ENCODE assay signal across 10 cellular contexts in genomic region chr12:63862187-63863107, GRCh38. TPM values are rescaled to one million over a fixed set of nuclear protein-coding genes. Genes with fewer than 3 reads are reported as not detected.
DNase-seq lines count a peak whose midpoint lies in the region; ATAC-seq and TF ChIP-seq lines count a peak whose summit lies in the region.
"Had no signal": no experiment of that assay in that cellular context is flagged by ENCODE, and none has a peak within 500 bp of the region (broad histone marks: within the 10 kb centered on the region; RNA-seq: fewer than 3 reads in every experiment).

No MANE protein-coding gene starts in this region.

- intact Hi-C loops in left ventricle myocardium inferior (cut with micrococcal nuclease), result no loop called here
- intact Hi-C loops in activated T-helper 2 cell treated with anti-CD3 and anti-CD28 coated beads, Interferon-gamma antibody, Interleukin-2, Interleukin-4, amounts not matched to agents 10 μg/mL and 5 μg/mL and 100 μg/mL, durations not matched to agents 14 hours and 24 hours and 36 hours (cut with micrococcal nuclease), result no loop called here

- H3K27ac ChIP-seq in GM23338 (ENCODE audit: low read depth) (peak overlapping the region; percentile 2; the same call in 1 of the 2 replicates), SJSA1 (peak overlapping the region; percentile 30; the same call in 1 of the 2 replicates), left ventricle myocardium inferior (replicated peaks) (peak overlapping the region; percentile 18), rectal smooth muscle tissue (ENCODE audit: low read depth, low read length) (no peak overlapping the region)

- no peak overlapping the region for H3K4me3 Mint-ChIP-seq in GM23338
- H3K4me3 Mint-ChIP-seq in activated T-helper 2 cell treated with anti-CD3 and anti-CD28 coated beads, Interferon-gamma antibody, Interleukin-2, Interleukin-4, amounts not matched to agents 10 μg/mL and 5 μg/mL and 100 μg/mL, durations not matched to agents 14 hours and 24 hours and 36 hours (ENCODE audit: low read depth), result no peak overlapping the region

- no peak overlapping the region for H3K4me3 ChIP-seq in GM23338
- no peak overlapping the region for H3K4me3 ChIP-seq in SJSA1
- H3K4me3 ChIP-seq in left ventricle myocardium inferior, result no peak overlapping the region
- peak overlapping the region; percentile 3 for H3K4me3 ChIP-seq in rectal smooth muscle tissue (ENCODE audit: low read length)

- H3K9me2 ChIP-seq in GM23338 (ENCODE audit: insufficient read depth), result no peaks in the 10 kb centered on the region

- H3K4me2 ChIP-seq in GM23338, result peak overlapping the region; percentile 19; the same call in 1 of the 2 replicates

- no peak overlapping the region for H3K9ac ChIP-seq in rectal smooth muscle tissue (ENCODE audit: low read length)

- peak; percentile 45 for ATAC-seq in GM23338
- ATAC-seq in HG03432 (IDR thresholded peaks at IDR 0.05; ENCODE audit: unreplicated experiment), result no peak

- H3K36me3 Mint-ChIP-seq in GM23338 (ENCODE audit: low read depth), result no peaks in the 10 kb centered on the region
- H3K36me3 Mint-ChIP-seq in activated T-helper 2 cell treated with anti-CD3 and anti-CD28 coated beads, Interferon-gamma antibody, Interleukin-2, Interleukin-4, amounts not matched to agents 10 μg/mL and 5 μg/mL and 100 μg/mL, durations not matched to agents 14 hours and 24 hours and 36 hours (ENCODE audit: low read depth), result no peaks in the 10 kb centered on the region

- H3K9me3 Mint-ChIP-seq in GM23338, result no peaks in the 10 kb centered on the region
- no peaks in the 10 kb centered on the region for H3K9me3 Mint-ChIP-seq in activated T-helper 2 cell treated with anti-CD3 and anti-CD28 coated beads, Interferon-gamma antibody, Interleukin-2, Interleukin-4, amounts not matched to agents 10 μg/mL and 5 μg/mL and 100 μg/mL, durations not matched to agents 14 hours and 24 hours and 36 hours
- H3K9me3 Mint-ChIP-seq: brain had no signal

- H3K27me3 ChIP-seq in GM23338 (ENCODE audit: insufficient read depth), result no peaks in the 10 kb centered on the region
- no peaks in the 10 kb centered on the region for H3K27me3 ChIP-seq in SJSA1 (replicated peaks)
- H3K27me3 ChIP-seq in left ventricle myocardium inferior (ENCODE audit: low read depth), result no peaks in the 10 kb centered on the region
- no peaks in the 10 kb centered on the region for H3K27me3 ChIP-seq in rectal smooth muscle tissue (ENCODE audit: control insufficient read depth, insufficient read depth, low read length)

- peaks cover 37% of the 10 kb centered on the region for H3K4me1 ChIP-seq in GM23338 (ENCODE audit: insufficient read depth)
- peaks cover 35% of the 10 kb centered on the region for H3K4me1 ChIP-seq in SJSA1 (replicated peaks)
- H3K4me1 ChIP-seq in left ventricle myocardium inferior, result peaks cover 14% of the 10 kb centered on the region
- no peaks in the 10 kb centered on the region for H3K4me1 ChIP-seq in rectal smooth muscle tissue (ENCODE audit: control insufficient read depth, insufficient read depth, low read length)

- peak overlapping the region; percentile 53 for H3K27ac Mint-ChIP-seq in GM23338
- H3K27ac Mint-ChIP-seq in activated T-helper 2 cell treated with anti-CD3 and anti-CD28 coated beads, Interferon-gamma antibody, Interleukin-2, Interleukin-4, amounts not matched to agents 10 μg/mL and 5 μg/mL and 100 μg/mL, durations not matched to agents 14 hours and 24 hours and 36 hours, result no peak overlapping the region

- no peaks in the 10 kb centered on the region for H4K20me1 ChIP-seq in GM23338 (replicated peaks; ENCODE audit: insufficient read depth)

- H3K9me3 ChIP-seq in SJSA1 (replicated peaks) (no peaks in the 10 kb centered on the region), left ventricle myocardium inferior (replicated peaks) (no peaks in the 10 kb centered on the region)

- H3K4me1 Mint-ChIP-seq in GM23338, result peaks cover 34% of the 10 kb centered on the region
- no peaks in the 10 kb centered on the region for H3K4me1 Mint-ChIP-seq in activated T-helper 2 cell treated with anti-CD3 and anti-CD28 coated beads, Interferon-gamma antibody, Interleukin-2, Interleukin-4, amounts not matched to agents 10 μg/mL and 5 μg/mL and 100 μg/mL, durations not matched to agents 14 hours and 24 hours and 36 hours (ENCODE audit: low read depth)

- H3K27me3 Mint-ChIP-seq in GM23338 (ENCODE audit: insufficient read depth, low read depth, poor library complexity), result peaks cover 2% of the 10 kb centered on the region
- peaks cover 3% of the 10 kb centered on the region for H3K27me3 Mint-ChIP-seq in activated T-helper 2 cell treated with anti-CD3 and anti-CD28 coated beads, Interferon-gamma antibody, Interleukin-2, Interleukin-4, amounts not matched to agents 10 μg/mL and 5 μg/mL and 100 μg/mL, durations not matched to agents 14 hours and 24 hours and 36 hours (ENCODE audit: low read depth)
- H3K27me3 Mint-ChIP-seq: brain had no signal

- H3F3A ChIP-seq in GM23338 (replicated peaks; ENCODE audit: low read depth), result no peaks in the 10 kb centered on the region

- TF ChIP-seq CTCF in GM23338 (conservative IDR thresholded peaks at IDR 0.05; ENCODE audit: low read depth in 2 of 2) (no peak), left ventricle myocardium inferior (IDR thresholded peaks at IDR 0.05; ENCODE audit: borderline replicate concordance) (no peak)

- no peak overlapping the region for H2AFZ ChIP-seq in GM23338

- no peaks in the 10 kb centered on the region for H3K36me3 ChIP-seq in GM23338 (ENCODE audit: insufficient read depth)
- no peaks in the 10 kb centered on the region for H3K36me3 ChIP-seq in SJSA1
- no peaks in the 10 kb centered on the region for H3K36me3 ChIP-seq in left ventricle myocardium inferior
- no peaks in the 10 kb centered on the region for H3K36me3 ChIP-seq in rectal smooth muscle tissue (ENCODE audit: control insufficient read depth, insufficient read depth, low read length)

- DNase-seq in GM23338 (ENCODE audit: low spot score) (peak; percentile 23), SJSA1 (ENCODE audit: low read depth in 1 of 2, low spot score in 2 of 2) (peak; percentile 42 to 58), left ventricle myocardium inferior (no peak), pons (ENCODE audit: low spot score) (no peak), DMS153 (lab: John Stamatoyannopoulos, UW) (no peak)
- DNase-seq in activated T-helper 2 cell treated with anti-CD3 and anti-CD28 coated beads, Interferon-gamma antibody, Interleukin-2, Interleukin-4, amounts not matched to agents 10 μg/mL and 5 μg/mL and 100 μg/mL, durations not matched to agents 14 hours and 24 hours and 36 hours (ENCODE audit: low spot score), result no peak
- DNase-seq: DMS79 had no signal

- H3K79me2 ChIP-seq in GM23338 (replicated peaks; ENCODE audit: insufficient read depth), result peaks cover 23% of the 10 kb centered on the region

TF ChIP-seq in GM23338, 12 proteins besides CTCF, POLR2A, EP300 and RAD21:
- peak; percentile 47; the same call in 1 of the 2 replicates for TF ChIP-seq NANOG (IDR thresholded peaks at IDR 0.05; ENCODE audit: borderline replicate concordance)
- TF ChIP-seq EZH2 (IDR thresholded peaks at IDR 0.05; ENCODE audit: low read depth, unreplicated experiment), result no peak

RNA-seq across cellular contexts. Expression of gene SRGAP1, which starts 17.9 kb away (rescaled TPM):
- total RNA-seq in GM23338 (2014; rRNA removed; shearing (Covaris generic)), result 5.6 and 6.1 TPM in 2 replicates
- polyA plus RNA-seq in GM23338 (2016; fragmentation: Nextera tagmentation; extraction: Ambion mirVana), result 8.1 and 8.3 TPM in 2 replicates
- total RNA-seq in SJSA1 (2014; rRNA removed; shearing (Covaris generic)), result 3.7 and 4.1 TPM in 2 replicates
- 2.3 TPM for total RNA-seq in left ventricle myocardium inferior
- total RNA-seq in activated T-helper 2 cell treated with anti-CD3 and anti-CD28 coated beads, Interferon-gamma antibody, Interleukin-2, Interleukin-4, amounts not matched to agents 10 μg/mL and 5 μg/mL and 100 μg/mL, durations not matched to agents 14 hours and 24 hours and 36 hours, result 0.07 TPM in 2 replicates

Comparison
In these comparisons a context has a peak if more than half of its experiments do, and no peak if none do; other contexts are left out.
1. DNase-seq: peak in GM23338 (single experiment) and SJSA1 (2 of 2); none in left ventricle myocardium inferior (single experiment), pons (single experiment), DMS153 (single experiment) and activated T-helper 2 cell treated with anti-CD3 and anti-CD28 coated beads, Interferon-gamma antibody, Interleukin-2, Interleukin-4, amounts not matched to agents 10 μg/mL and 5 μg/mL and 100 μg/mL, durations not matched to agents 14 hours and 24 hours and 36 hours (single experiment).